Comparison of ENCODE assay signal across 8 cellular contexts in genomic region chr17:50372708-50373556, GRCh38. TPM values are rescaled to one million over a fixed set of nuclear protein-coding genes. Genes with fewer than 3 reads are reported as not detected.
A peak's percentile ranks its signal among the peaks of the same experiment; 100 is the strongest.
DNase-seq lines count a peak whose midpoint lies in the region; ATAC-seq and TF ChIP-seq lines count a peak whose summit lies in the region.

EME1 (plus strand) TSS chr17:50373229; CDS start chr17:50375209, 1,980 bp downstream.
MRPL27 (minus strand) TSS chr17:50373184; CDS start chr17:50373170, 14 bp downstream.

- H3K27ac ChIP-seq in DND-41 (ENCODE audit: low read length) (peak within 1 kb of the TSS; percentile 97), GM23248 (peak within 1 kb of the TSS; percentile 87), RWPE2 (ENCODE audit: poor library complexity, severe bottlenecking) (peak within 1 kb of the TSS; percentile 75), neural cell (ENCODE audit: low read length) (peak within 1 kb of the TSS; percentile 93)

- WGBS in GM23248 (ENCODE audit: low coverage in 1 of 2, low lambda C conversion rate in 2 of 2, missing lambda C conversion rate in 2 of 2), 2 experiments: 1 to 3% methylated on average over 44 to 45 of the region's 45 CpGs

- H3K36me3 ChIP-seq in DND-41 (ENCODE audit: insufficient read depth, low read length) (peaks cover 61% of the 10 kb centered on the region), GM23248 (ENCODE audit: low read depth) (peaks cover 22% of the 10 kb centered on the region), RWPE2 (ENCODE audit: low read depth) (peaks cover 63% of the 10 kb centered on the region), neural cell (ENCODE audit: insufficient read depth, low read length) (no peaks in the 10 kb centered on the region)

- peaks cover 21% of the 10 kb centered on the region for H3K4me1 Mint-ChIP-seq in activated T-helper 2 cell treated with anti-CD3 and anti-CD28 coated beads, Interferon-gamma antibody, Interleukin-2, Interleukin-4, amounts not matched to agents 10 μg/mL and 5 μg/mL and 100 μg/mL, durations not matched to agents 14 hours and 24 hours and 36 hours (ENCODE audit: low read depth)
- peaks cover 18% of the 10 kb centered on the region for H3K4me1 Mint-ChIP-seq in stimulated activated naive CD8-positive, alpha-beta T cell treated with anti-CD3 and anti-CD28 coated beads, Interleukin-15, amount 100 ng/mL, for 72 hours

- peak; percentile 90 for DNase-seq in DND-41
- peak; percentile 93 for DNase-seq in GM23248
- peak; percentile 71 for DNase-seq in LNCaP clone FGC (ENCODE audit: low read depth)
- peak; percentile 85 for DNase-seq in RWPE2 (ENCODE audit: low spot score)
- peak; percentile 85 for DNase-seq in activated T-helper 2 cell treated with anti-CD3 and anti-CD28 coated beads, Interferon-gamma antibody, Interleukin-2, Interleukin-4, amounts not matched to agents 10 μg/mL and 5 μg/mL and 100 μg/mL, durations not matched to agents 14 hours and 24 hours and 36 hours (ENCODE audit: low spot score)
- DNase-seq in fibroblast of the conjunctiva (ENCODE audit: low read depth): peak; percentile 60
- peak; percentile 83 to 88 for DNase-seq in stimulated activated naive CD8-positive, alpha-beta T cell treated with anti-CD3 and anti-CD28 coated beads, Interleukin-15, amount 100 ng/mL, for 72 hours

- H3K27me3 ChIP-seq in DND-41 (ENCODE audit: insufficient read depth, low read length, poor library complexity): no peaks in the 10 kb centered on the region
- no peaks in the 10 kb centered on the region for H3K27me3 ChIP-seq in GM23248 (replicated peaks; ENCODE audit: insufficient read depth)
- no peaks in the 10 kb centered on the region for H3K27me3 ChIP-seq in RWPE2 (ENCODE audit: insufficient read depth, poor library complexity, severe bottlenecking)
- H3K27me3 ChIP-seq in neural cell (ENCODE audit: insufficient read depth, low read depth, low read length): no peaks in the 10 kb centered on the region

- peaks cover 62% of the 10 kb centered on the region for H3K36me3 Mint-ChIP-seq in activated T-helper 2 cell treated with anti-CD3 and anti-CD28 coated beads, Interferon-gamma antibody, Interleukin-2, Interleukin-4, amounts not matched to agents 10 μg/mL and 5 μg/mL and 100 μg/mL, durations not matched to agents 14 hours and 24 hours and 36 hours (ENCODE audit: low read depth)

- H3K9me2 ChIP-seq in GM23248 (ENCODE audit: insufficient read depth) (no peaks in the 10 kb centered on the region), neural cell (ENCODE audit: insufficient read depth, low read length) (no peaks in the 10 kb centered on the region)

- H3K4me1 ChIP-seq in DND-41 (ENCODE audit: insufficient read depth, low read length) (peaks cover 36% of the 10 kb centered on the region), GM23248 (ENCODE audit: insufficient read depth) (peaks cover 4% of the 10 kb centered on the region; the same call in 1 of the 2 replicates), RWPE2 (ENCODE audit: insufficient read depth, poor library complexity, severe bottlenecking) (peaks cover 13% of the 10 kb centered on the region)

- H3K4me3 Mint-ChIP-seq in activated T-helper 2 cell treated with anti-CD3 and anti-CD28 coated beads, Interferon-gamma antibody, Interleukin-2, Interleukin-4, amounts not matched to agents 10 μg/mL and 5 μg/mL and 100 μg/mL, durations not matched to agents 14 hours and 24 hours and 36 hours (ENCODE audit: low read depth): peak within 1 kb of the TSS; percentile 96
- H3K4me3 Mint-ChIP-seq in stimulated activated naive CD8-positive, alpha-beta T cell treated with anti-CD3 and anti-CD28 coated beads, Interleukin-15, amount 100 ng/mL, for 72 hours: peak within 1 kb of the TSS; percentile 92 to 97

- H3K9me3 Mint-ChIP-seq in activated T-helper 2 cell treated with anti-CD3 and anti-CD28 coated beads, Interferon-gamma antibody, Interleukin-2, Interleukin-4, amounts not matched to agents 10 μg/mL and 5 μg/mL and 100 μg/mL, durations not matched to agents 14 hours and 24 hours and 36 hours: no peaks in the 10 kb centered on the region
- no peaks in the 10 kb centered on the region for H3K9me3 Mint-ChIP-seq in stimulated activated naive CD8-positive, alpha-beta T cell treated with anti-CD3 and anti-CD28 coated beads, Interleukin-15, amount 100 ng/mL, for 72 hours

- peak; percentile 61 for TF ChIP-seq EP300 in neural cell (conservative IDR thresholded peaks at IDR 0.05; ENCODE audit: poor library complexity, severe bottlenecking)

- intact Hi-C loops in activated T-helper 2 cell treated with anti-CD3 and anti-CD28 coated beads, Interferon-gamma antibody, Interleukin-2, Interleukin-4, amounts not matched to agents 10 μg/mL and 5 μg/mL and 100 μg/mL, durations not matched to agents 14 hours and 24 hours and 36 hours (cut with micrococcal nuclease): loop anchor here (10.0 kb wide), 1 partner anchor 782 kb away; the partner anchor contains the start of gene NME1

- peak within 1 kb of the TSS; percentile 71 to 78 for H3K4me3 ChIP-seq in DND-41 (ENCODE audit: low read depth in 1 of 2, low read length in 2 of 2)
- H3K4me3 ChIP-seq in GM23248: peak within 1 kb of the TSS; percentile 95
- peak within 1 kb of the TSS; percentile 79 for H3K4me3 ChIP-seq in LNCaP clone FGC (ENCODE audit: low read depth, low read length)
- H3K4me3 ChIP-seq in RWPE2 (ENCODE audit: severe bottlenecking): peak within 1 kb of the TSS; percentile 88
- peak within 1 kb of the TSS; percentile 76 for H3K4me3 ChIP-seq in neural cell (ENCODE audit: low read length)

- no peaks in the 10 kb centered on the region for H3K9me3 ChIP-seq in DND-41 (ENCODE audit: insufficient read depth, low read length, severe bottlenecking)
- no peaks in the 10 kb centered on the region for H3K9me3 ChIP-seq in GM23248 (ENCODE audit: low read depth)
- H3K9me3 ChIP-seq in RWPE2 (ENCODE audit: severe bottlenecking): no peaks in the 10 kb centered on the region
- no peaks in the 10 kb centered on the region for H3K9me3 ChIP-seq in neural cell (ENCODE audit: low read length)

- in situ Hi-C loops in GM23248 (cut with MboI): no loop called here

- H3F3A ChIP-seq in GM23248 (ENCODE audit: insufficient read depth) (no peaks in the 10 kb centered on the region), neural cell (ENCODE audit: insufficient read depth, low read length, poor library complexity, severe bottlenecking) (no peaks in the 10 kb centered on the region)

- peak within 1 kb of the TSS; percentile 96 for H2AFZ ChIP-seq in DND-41 (ENCODE audit: low read depth, low read length)
- peak within 1 kb of the TSS; percentile 88 for H2AFZ ChIP-seq in GM23248
- peak within 1 kb of the TSS; percentile 62 for H2AFZ ChIP-seq in neural cell (ENCODE audit: low read depth, low read length)

- peak; percentile 91 for ATAC-seq in DND-41 (ENCODE audit: insufficient read depth, low read depth)
- ATAC-seq in RWPE2 (ENCODE audit: low read depth): peak; percentile 91
- ATAC-seq in stimulated activated naive CD8-positive, alpha-beta T cell treated with anti-CD3 and anti-CD28 coated beads, Interleukin-15, amount 100 ng/mL, for 72 hours: peak; percentile 97

- TF ChIP-seq CTCF in DND-41 (IDR thresholded peaks at IDR 0.05; ENCODE audit: borderline replicate concordance, extremely low read depth, low read length, poor library complexity, severe bottlenecking) (no peak), LNCaP clone FGC (IDR thresholded peaks at IDR 0.05; ENCODE audit: control insufficient read depth, extremely low read depth, insufficient read depth) (no peak), RWPE2 (IDR thresholded peaks at IDR 0.05; ENCODE audit: poor library complexity, severe bottlenecking) (no peak), neural cell (IDR thresholded peaks at IDR 0.05; ENCODE audit: poor library complexity, severe bottlenecking) (peak; percentile 22)

- TF ChIP-seq RAD21 in neural cell (conservative IDR thresholded peaks at IDR 0.05): peak; percentile 31

- H3K9ac ChIP-seq in DND-41 (ENCODE audit: low read depth, low read length) (peak within 1 kb of the TSS; percentile 88), GM23248 (peak within 1 kb of the TSS; percentile 92), neural cell (ENCODE audit: low read length) (peak within 1 kb of the TSS; percentile 89)

- H3K27me3 Mint-ChIP-seq in activated T-helper 2 cell treated with anti-CD3 and anti-CD28 coated beads, Interferon-gamma antibody, Interleukin-2, Interleukin-4, amounts not matched to agents 10 μg/mL and 5 μg/mL and 100 μg/mL, durations not matched to agents 14 hours and 24 hours and 36 hours (ENCODE audit: low read depth): no peaks in the 10 kb centered on the region
- no peaks in the 10 kb centered on the region for H3K27me3 Mint-ChIP-seq in stimulated activated naive CD8-positive, alpha-beta T cell treated with anti-CD3 and anti-CD28 coated beads, Interleukin-15, amount 100 ng/mL, for 72 hours

- H3K27ac Mint-ChIP-seq in activated T-helper 2 cell treated with anti-CD3 and anti-CD28 coated beads, Interferon-gamma antibody, Interleukin-2, Interleukin-4, amounts not matched to agents 10 μg/mL and 5 μg/mL and 100 μg/mL, durations not matched to agents 14 hours and 24 hours and 36 hours: peak within 1 kb of the TSS; percentile 99
- H3K27ac Mint-ChIP-seq in stimulated activated naive CD8-positive, alpha-beta T cell treated with anti-CD3 and anti-CD28 coated beads, Interleukin-15, amount 100 ng/mL, for 72 hours: peak within 1 kb of the TSS; percentile 99 to 100

- H4K20me1 ChIP-seq in DND-41 (ENCODE audit: insufficient read depth, low read length): peaks cover 6% of the 10 kb centered on the region; the same call in 1 of the 2 replicates
- H4K20me1 ChIP-seq in GM23248 (ENCODE audit: insufficient read depth): no peaks in the 10 kb centered on the region
- H4K20me1 ChIP-seq in neural cell (ENCODE audit: insufficient read depth): no peaks in the 10 kb centered on the region

- peak within 1 kb of the TSS; percentile 67 for H3K4me2 ChIP-seq in DND-41 (ENCODE audit: insufficient read depth, low read length)
- H3K4me2 ChIP-seq in GM23248 (ENCODE audit: unreplicated experiment): peak within 1 kb of the TSS; percentile 98
- H3K4me2 ChIP-seq in neural cell (ENCODE audit: low read length): peak within 1 kb of the TSS; percentile 82

- peaks cover 44% of the 10 kb centered on the region for H3K79me2 ChIP-seq in DND-41 (ENCODE audit: insufficient read depth, low read length)
- H3K79me2 ChIP-seq in GM23248 (ENCODE audit: insufficient read depth): peaks cover 28% of the 10 kb centered on the region
- H3K79me2 ChIP-seq in neural cell (replicated peaks; ENCODE audit: insufficient read depth, low read length): peaks cover 17% of the 10 kb centered on the region

RNA-seq across cellular contexts. Expression of gene EME1, which starts in this region (rescaled TPM):
- total RNA-seq in GM23248 (2014; rRNA removed; shearing (Covaris generic)): 1.1 and 4.3 TPM in 2 replicates
- polyA plus RNA-seq in GM23248 (2016; fragmentation: Nextera tagmentation; extraction: Ambion mirVana) (3.8 and 4.1 TPM in 2 replicates), neural cell (1.1 and 5.4 TPM in 2 replicates)
- total RNA-seq in activated T-helper 2 cell treated with anti-CD3 and anti-CD28 coated beads, Interferon-gamma antibody, Interleukin-2, Interleukin-4, amounts not matched to agents 10 μg/mL and 5 μg/mL and 100 μg/mL, durations not matched to agents 14 hours and 24 hours and 36 hours: 26.8 and 28.6 TPM in 2 replicates
- polyA minus RNA-seq in neural cell: 1.5 and 2.2 TPM in 2 replicates

RNA-seq across cellular contexts. Expression of gene MRPL27, which starts in this region (rescaled TPM):
- 49.3 and 57.9 TPM in 2 replicates for total RNA-seq in GM23248 (2014; rRNA removed; shearing (Covaris generic))
- polyA plus RNA-seq in GM23248 (2016; fragmentation: Nextera tagmentation; extraction: Ambion mirVana): 115 and 120 TPM in 2 replicates
- total RNA-seq in activated T-helper 2 cell treated with anti-CD3 and anti-CD28 coated beads, Interferon-gamma antibody, Interleukin-2, Interleukin-4, amounts not matched to agents 10 μg/mL and 5 μg/mL and 100 μg/mL, durations not matched to agents 14 hours and 24 hours and 36 hours: 95.2 and 95.6 TPM in 2 replicates
- polyA plus RNA-seq in neural cell: 118 and 138 TPM in 2 replicates
- polyA minus RNA-seq in neural cell: 50.2 and 52.4 TPM in 2 replicates

Comparison
In these comparisons a context has a peak if more than half of its experiments do, and no peak if none do; other contexts are left out.
1. Peak in every context shown above with its lines: DNase-seq, ATAC-seq, H3K4me3 ChIP-seq and H3K27ac ChIP-seq.